Comparison of ENCODE assay signal across 9 cellular contexts in genomic region chr5:36459191-36460135, GRCh38.
DNase-seq lines count a peak whose midpoint lies in the region; ATAC-seq and TF ChIP-seq lines count a peak whose summit lies in the region.
"Had no signal": no experiment of that assay in that cellular context is flagged by ENCODE, and none has a peak within 500 bp of the region (broad histone marks: within the 10 kb centered on the region; RNA-seq: fewer than 3 reads in every experiment).

No MANE protein-coding gene starts in this region.

- H3K9me3 Mint-ChIP-seq in natural killer cell: no peaks in the 10 kb centered on the region
- H3K9me3 Mint-ChIP-seq in natural killer cell treated with Interleukin-12 subunit alpha and Interleukin-12 subunit beta and Interleukin-15 and Interleukin-18, amount 100 ng/mL, for 72 hours: no peaks in the 10 kb centered on the region

- peaks cover 5% of the 10 kb centered on the region in 2 donors for H3K27me3 Mint-ChIP-seq in natural killer cell (ENCODE audit: low read depth in 2 of 2)
- H3K27me3 Mint-ChIP-seq in natural killer cell treated with Interleukin-12 subunit alpha and Interleukin-12 subunit beta and Interleukin-15 and Interleukin-18, amount 100 ng/mL, for 72 hours: peaks cover 8 to 19% of the 10 kb centered on the region in 2 donors

- H3K4me1 Mint-ChIP-seq in natural killer cell: no peaks in the 10 kb centered on the region
- H3K4me1 Mint-ChIP-seq in natural killer cell treated with Interleukin-12 subunit alpha and Interleukin-12 subunit beta and Interleukin-15 and Interleukin-18, amount 100 ng/mL, for 72 hours (ENCODE audit: low read depth in 2 of 2): peaks cover 6 to 7% of the 10 kb centered on the region in 2 donors

- H3K4me3 Mint-ChIP-seq in natural killer cell: no peak overlapping the region
- H3K4me3 Mint-ChIP-seq in natural killer cell treated with Interleukin-12 subunit alpha and Interleukin-12 subunit beta and Interleukin-15 and Interleukin-18, amount 100 ng/mL, for 72 hours: no peak overlapping the region

- H3K36me3 Mint-ChIP-seq in natural killer cell: no peaks in the 10 kb centered on the region
- H3K36me3 Mint-ChIP-seq in natural killer cell treated with Interleukin-12 subunit alpha and Interleukin-12 subunit beta and Interleukin-15 and Interleukin-18, amount 100 ng/mL, for 72 hours: no peaks in the 10 kb centered on the region

- no peak overlapping the region for H3K4me3 ChIP-seq in fibroblast of pulmonary artery (replicated peaks; ENCODE audit: low read depth, low read length)

- H3K27ac Mint-ChIP-seq in natural killer cell: no peak overlapping the region
- H3K27ac Mint-ChIP-seq in natural killer cell treated with Interleukin-12 subunit alpha and Interleukin-12 subunit beta and Interleukin-15 and Interleukin-18, amount 100 ng/mL, for 72 hours: no peak overlapping the region

- peak; percentile 18 for TF ChIP-seq CTCF in natural killer cell (IDR thresholded peaks at IDR 0.05)
- peak; percentile 25 for TF ChIP-seq CTCF in fibroblast of pulmonary artery (IDR thresholded peaks at IDR 0.05; ENCODE audit: low read length, missing control alignments)

- intact Hi-C loops in natural killer cell (cut with micrococcal nuclease): no loop called here

- ATAC-seq in natural killer cell: peak in 2 of 3 donors; percentile 37 to 47
- ATAC-seq in natural killer cell treated with Interleukin-12 subunit alpha and Interleukin-12 subunit beta and Interleukin-15 and Interleukin-18, amount 100 ng/mL, for 72 hours: no peak
- ATAC-seq in HG03108 (IDR thresholded peaks at IDR 0.05; ENCODE audit: unreplicated experiment): no peak

- no peak for DNase-seq in natural killer cell
- DNase-seq in natural killer cell treated with Interleukin-12 subunit alpha and Interleukin-12 subunit beta and Interleukin-15 and Interleukin-18, amount 100 ng/mL, for 72 hours (ENCODE audit: low spot score): no peak
- peak; percentile 13 for DNase-seq in NCI-H526 treated with DMSO at 0.1 percent for 48 hours (lab: John Stamatoyannopoulos, UW)
- DNase-seq in fibroblast of pulmonary artery (ENCODE audit: low read depth): no peak
- DNase-seq in AG08396 (ENCODE audit: low spot score): no peak
- DNase-seq in stimulated activated CD4-positive, alpha-beta T cell treated with anti-CD3 and anti-CD28 coated beads, Interleukin-15, amount 100 ng/mL, for 24 hours: no peak
- no peak for DNase-seq in activated CD4-positive, CD25-positive, alpha-beta regulatory T cell treated with anti-CD3 and anti-CD28 coated beads, Interleukin-2, amount 50 U/mL, for 72 hours
- DNase-seq: activated T-cell treated with anti-CD3 and anti-CD28 coated beads for 4 hours had no signal

Comparison
In these comparisons a context has a peak if more than half of its experiments do, and no peak if none do; other contexts are left out.
1. ATAC-seq: peak in natural killer cell (2 of 3); none in natural killer cell treated with Interleukin-12 subunit alpha and Interleukin-12 subunit beta and Interleukin-15 and Interleukin-18, amount 100 ng/mL, for 72 hours (0 of 2) and HG03108 (single experiment).